ENCODE assay signal across 11 cellular contexts in the genomic region with DNA sequence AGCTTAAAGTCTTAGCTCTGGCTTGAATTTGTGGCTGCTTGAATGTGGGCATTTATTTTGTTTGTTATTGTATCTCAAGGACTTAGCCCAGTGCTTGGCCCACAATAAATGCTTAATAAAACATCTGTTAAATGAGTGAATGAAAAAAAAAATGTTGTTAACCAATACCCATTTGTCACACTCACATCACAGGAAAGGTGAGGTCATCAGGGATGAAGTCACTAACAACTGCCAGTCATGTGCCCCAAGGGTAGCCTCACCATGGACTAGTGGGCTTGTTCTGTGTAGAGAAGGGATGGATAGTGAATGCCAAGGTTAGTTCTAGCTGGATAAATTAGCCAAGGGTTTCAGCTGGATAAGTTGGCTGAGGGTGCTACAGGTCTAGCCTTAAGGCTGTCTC. TPM values are rescaled to one million over a fixed set of nuclear protein-coding genes. Genes with fewer than 3 reads are reported as not detected.
DNase-seq lines count a peak whose midpoint lies in the region; ATAC-seq, FAIRE-seq and TF ChIP-seq lines count a peak whose summit lies in the region.
"Had no signal": no experiment of that assay in that cellular context is flagged by ENCODE, and none has a peak within 500 bp of the region (broad histone marks: within the 10 kb centered on the region; RNA-seq: fewer than 3 reads in every experiment).

No MANE protein-coding gene starts in this region.

- ATAC-seq in HG02938 (IDR thresholded peaks at IDR 0.05; ENCODE audit: unreplicated experiment): no peak
- no peak for ATAC-seq in pancreas

- no peaks in the 10 kb centered on the region for H3K9me3 Mint-ChIP-seq in activated naive CD4-positive, alpha-beta T cell treated with anti-CD3 and anti-CD28 coated beads for 36 hours
- H3K9me3 Mint-ChIP-seq: H9 had no signal

- intact Hi-C loops in activated naive CD4-positive, alpha-beta T cell treated with anti-CD3 and anti-CD28 coated beads for 36 hours (cut with micrococcal nuclease): loop anchor here (2.0 kb wide), 1 partner anchor 51 kb away; the partner anchor contains the start of gene ZNF513
- intact Hi-C loops in pancreas (cut with DNase I): no loop called here

- no peak for TF ChIP-seq RAD21 in Ishikawa (IDR thresholded peaks at IDR 0.05; ENCODE audit: low read depth)

- no peak overlapping the region for H3K9ac ChIP-seq in keratinocyte (ENCODE audit: control insufficient read depth, extremely low read depth, insufficient read depth, low read length)

- H3K4me2 ChIP-seq in keratinocyte (ENCODE audit: control insufficient read depth, extremely low read depth, insufficient read depth, low read depth, low read length): peak overlapping the region; percentile 36

- peaks cover 23 to 24% of the 10 kb centered on the region in 2 experiments for H3K36me3 ChIP-seq in keratinocyte (ENCODE audit: control insufficient read depth in 2 of 2, extremely low read depth in 1 of 2, insufficient read depth in 2 of 2, low read length in 2 of 2)
- H3K36me3 ChIP-seq in pancreas: peaks cover 10 to 34% (median 29%) of the 10 kb centered on the region in 3 donors

- H3K4me1 Mint-ChIP-seq in activated naive CD4-positive, alpha-beta T cell treated with anti-CD3 and anti-CD28 coated beads for 36 hours (ENCODE audit: low read depth): peaks cover 31% of the 10 kb centered on the region

- dilution Hi-C loops in keratinocyte (cut with MboI; ENCODE audit: extremely low pct_ligation_motif_present, low sequenced_read_pairs): no loop called here

- H3K27me3 ChIP-seq in keratinocyte (ENCODE audit: control insufficient read depth, extremely low read depth, insufficient read depth, low read length) (no peaks in the 10 kb centered on the region), pancreas (no peaks in the 10 kb centered on the region)

- H3K4me3 ChIP-seq in keratinocyte (ENCODE audit: control insufficient read depth in 2 of 3, extremely low read depth in 1 of 3, insufficient read depth in 2 of 3, low read depth in 1 of 3, low read length in 3 of 3) (no peak overlapping the region), pancreas (no peak overlapping the region)

- peaks cover 25% of the 10 kb centered on the region for H3K4me1 ChIP-seq in keratinocyte (ENCODE audit: control insufficient read depth, extremely low read depth, insufficient read depth, low read length)
- peaks cover 15 to 19% (median 17%) of the 10 kb centered on the region in 3 donors for H3K4me1 ChIP-seq in pancreas

- peaks cover 7% of the 10 kb centered on the region for H4K20me1 ChIP-seq in keratinocyte (ENCODE audit: control insufficient read depth, extremely low read depth, insufficient read depth, low read length)

- H2AFZ ChIP-seq in keratinocyte (ENCODE audit: control insufficient read depth, low read length): no peak overlapping the region

- DNase-seq in AG20443 (ENCODE audit: low spot score) (peak; percentile 37), keratinocyte (ENCODE audit: low read depth, low spot score) (no peak), pancreas (no peak), HPDE6-E6E7 (ENCODE audit: extremely low spot score) (no peak), NCI-H1417 (lab: John Stamatoyannopoulos, UW) (no peak)
- DNase-seq in activated naive CD4-positive, alpha-beta T cell treated with anti-CD3 and anti-CD28 coated beads for 36 hours: peak; percentile 63
- DNase-seq: H9, NCI-H1417 treated with DMSO at 0.1 percent for 48 hours had no signal

- CTCF ChIA-PET in activated naive CD4-positive, alpha-beta T cell treated with anti-CD3 and anti-CD28 coated beads for 36 hours (lab: Charles Lee): interaction anchor here (1.1 to 4.2 kb wide), 9 partner anchors 10 to 251 kb away, joined by 4 to 35 read pairs (median 8); partner anchors contain the start of genes EIF2B4, PPM1G, SNX17 and ZNF513

- H3K9me3 ChIP-seq in keratinocyte (ENCODE audit: control insufficient read depth, low read depth, low read length) (no peaks in the 10 kb centered on the region), pancreas (no peaks in the 10 kb centered on the region)

- H3K9me1 ChIP-seq in keratinocyte (ENCODE audit: control insufficient read depth, extremely low read depth, insufficient read depth, low read length): no peaks in the 10 kb centered on the region

- no peak for TF ChIP-seq EP300 in Ishikawa (IDR thresholded peaks at IDR 0.05; ENCODE audit: borderline replicate concordance)

- peaks cover 41% of the 10 kb centered on the region for H3K79me2 ChIP-seq in keratinocyte (ENCODE audit: control insufficient read depth, insufficient read depth, low read length)

- peak overlapping the region; percentile 47 for H3K27ac ChIP-seq in keratinocyte (ENCODE audit: control insufficient read depth, insufficient read depth, low read length)
- H3K27ac ChIP-seq in pancreas: no peak overlapping the region

- FAIRE-seq in keratinocyte (lab: Jason Lieb, UNC): no peak
- no peak for FAIRE-seq in pancreas (lab: Jason Lieb, UNC)

- H3K4me3 Mint-ChIP-seq in activated naive CD4-positive, alpha-beta T cell treated with anti-CD3 and anti-CD28 coated beads for 36 hours: peak overlapping the region; percentile 44
- H3K4me3 Mint-ChIP-seq: H9 had no signal

- peak overlapping the region; percentile 93 for H3K27ac Mint-ChIP-seq in activated naive CD4-positive, alpha-beta T cell treated with anti-CD3 and anti-CD28 coated beads for 36 hours
- H3K27ac Mint-ChIP-seq: H9 had no signal

- no peak for TF ChIP-seq CTCF in keratinocyte (optimal IDR thresholded peaks at IDR 0.05 in 1 of 3, IDR thresholded peaks at IDR 0.05 in 1 of 3, conservative IDR thresholded peaks at IDR 0.05 in 1 of 3; ENCODE audit: extremely low read depth in 1 of 3, insufficient read depth in 2 of 3, low read length in 3 of 3)
- no peak for TF ChIP-seq CTCF in pancreas (IDR thresholded peaks at IDR 0.05)

- H3K36me3 Mint-ChIP-seq in activated naive CD4-positive, alpha-beta T cell treated with anti-CD3 and anti-CD28 coated beads for 36 hours (ENCODE audit: low read depth): peaks cover 17% of the 10 kb centered on the region

- H3K27me3 Mint-ChIP-seq in activated naive CD4-positive, alpha-beta T cell treated with anti-CD3 and anti-CD28 coated beads for 36 hours (ENCODE audit: low read depth): no peaks in the 10 kb centered on the region

RNA-seq across cellular contexts. Expression of gene NRBP1, which starts 3.0 kb away (rescaled TPM):
- 10 to 100 TPM; 60.0 to 63.3 TPM for total RNA-seq in activated naive CD4-positive, alpha-beta T cell treated with anti-CD3 and anti-CD28 coated beads for 36 hours
- 144 to 157 TPM (median 148 TPM) in 3 replicates for polyA plus RNA-seq in keratinocyte
- 214 TPM for polyA plus RNA-seq in keratinocyte (2011; ENCODE audit: low read depth)
- 119 and 140 TPM in 2 replicates for polyA plus RNA-seq in keratinocyte (2011; cell fraction: cytosol; rRNA removed)
- polyA plus RNA-seq in keratinocyte (2011; cell fraction: nucleus; rRNA removed): 107 and 113 TPM in 2 replicates
- polyA plus RNA-seq in keratinocyte (2012; ENCODE audit: low replicate concordance): 89.9 and 92.1 TPM in 2 replicates
- 138 to 176 TPM (median 147 TPM) in 3 replicates for polyA minus RNA-seq in keratinocyte
- 83.1 TPM for polyA minus RNA-seq in keratinocyte (2011; cell fraction: cytosol; rRNA and poly(A)+ RNA removed)
- 39.9 and 63.2 TPM in 2 replicates for polyA minus RNA-seq in keratinocyte (2011; cell fraction: nucleus; rRNA and poly(A)+ RNA removed)
- total RNA-seq in pancreas: 10 to 100 TPM; 33.5 to 49.5 (median 38.0) TPM
- polyA plus RNA-seq in pancreas: 10 to 100 TPM; 32.5 to 60.7 TPM

RNA-seq across cellular contexts. Expression of gene KRTCAP3, which starts 10.8 kb away (rescaled TPM):
- total RNA-seq in activated naive CD4-positive, alpha-beta T cell treated with anti-CD3 and anti-CD28 coated beads for 36 hours: 1 to 10 TPM; 5.0 to 6.7 TPM
- 8.6 to 22.9 TPM (median 14.7 TPM) in 3 replicates for polyA plus RNA-seq in keratinocyte
- polyA plus RNA-seq in keratinocyte (2011; ENCODE audit: low read depth): 5.3 TPM
- 9.6 and 16.4 TPM in 2 replicates for polyA plus RNA-seq in keratinocyte (2011; cell fraction: cytosol; rRNA removed)
- polyA plus RNA-seq in keratinocyte (2011; cell fraction: nucleus; rRNA removed): 13.2 and 15.4 TPM in 2 replicates
- 14.8 and 29.9 TPM in 2 replicates for polyA plus RNA-seq in keratinocyte (2012; ENCODE audit: low replicate concordance)
- polyA minus RNA-seq in keratinocyte: 4.7 to 13.2 TPM (median 7.1 TPM) in 3 replicates
- polyA minus RNA-seq in keratinocyte (2011; cell fraction: cytosol; rRNA and poly(A)+ RNA removed): 6.1 TPM
- polyA minus RNA-seq in keratinocyte (2011; cell fraction: nucleus; rRNA and poly(A)+ RNA removed): 2.4 and 3.1 TPM in 2 replicates
- total RNA-seq in pancreas: 10 to 100 TPM; 21.6 to 36.5 (median 26.6) TPM
- 10 to 100 TPM; 29.5 to 33.0 TPM for polyA plus RNA-seq in pancreas
- total RNA-seq: skeletal muscle tissue had no signal

RNA-seq across cellular contexts. Expression of gene PPM1G, which starts 22.0 kb away (rescaled TPM):
- 100 to 1,000 TPM in 1 of 2 experiments, 10 to 100 TPM in 1; 92.3 to 101 TPM for total RNA-seq in activated naive CD4-positive, alpha-beta T cell treated with anti-CD3 and anti-CD28 coated beads for 36 hours
- 31.8 to 86.8 TPM (median 55.5 TPM) in 3 replicates for polyA plus RNA-seq in keratinocyte
- 54.9 TPM for polyA plus RNA-seq in keratinocyte (2011; ENCODE audit: low read depth)
- 44.3 and 56.2 TPM in 2 replicates for polyA plus RNA-seq in keratinocyte (2011; cell fraction: cytosol; rRNA removed)
- polyA plus RNA-seq in keratinocyte (2011; cell fraction: nucleus; rRNA removed): 50.1 and 50.4 TPM in 2 replicates
- 56.2 and 101 TPM in 2 replicates for polyA plus RNA-seq in keratinocyte (2012; ENCODE audit: low replicate concordance)
- polyA minus RNA-seq in keratinocyte: 36.7 to 58.7 TPM (median 46.5 TPM) in 3 replicates
- polyA minus RNA-seq in keratinocyte (2011; cell fraction: cytosol; rRNA and poly(A)+ RNA removed): 52.4 TPM
- 16.7 and 24.4 TPM in 2 replicates for polyA minus RNA-seq in keratinocyte (2011; cell fraction: nucleus; rRNA and poly(A)+ RNA removed)
- 10 to 100 TPM; 23.6 to 37.8 (median 28.7) TPM for total RNA-seq in pancreas
- 10 to 100 TPM; 28.6 to 31.8 TPM for polyA plus RNA-seq in pancreas

RNA-seq across cellular contexts. Expression of gene ZNF513, which starts 50.9 kb away (rescaled TPM):
- 1 to 10 TPM; 4.9 to 5.2 TPM for total RNA-seq in activated naive CD4-positive, alpha-beta T cell treated with anti-CD3 and anti-CD28 coated beads for 36 hours
- 8.8 to 14.3 TPM (median 8.9 TPM) in 3 replicates for polyA plus RNA-seq in keratinocyte
- 4.3 TPM for polyA plus RNA-seq in keratinocyte (2011; ENCODE audit: low read depth)
- 3.5 and 8.7 TPM in 2 replicates for polyA plus RNA-seq in keratinocyte (2011; cell fraction: cytosol; rRNA removed)
- 24.3 and 30.8 TPM in 2 replicates for polyA plus RNA-seq in keratinocyte (2011; cell fraction: nucleus; rRNA removed)
- 8.9 and 9.5 TPM in 2 replicates for polyA plus RNA-seq in keratinocyte (2012; ENCODE audit: low replicate concordance)
- 3.8 to 11.4 TPM (median 4.2 TPM) in 3 replicates for polyA minus RNA-seq in keratinocyte
- 12.9 TPM for polyA minus RNA-seq in keratinocyte (2011; cell fraction: cytosol; rRNA and poly(A)+ RNA removed)
- 5.7 and 6.2 TPM in 2 replicates for polyA minus RNA-seq in keratinocyte (2011; cell fraction: nucleus; rRNA and poly(A)+ RNA removed)
- 10 to 100 TPM in 1 of 6 donors, 1 to 10 TPM in 5; 3.7 to 10.4 (median 7.6) TPM for total RNA-seq in pancreas
- polyA plus RNA-seq in pancreas: 10 to 100 TPM; 30.1 to 34.4 TPM

RNA-seq across cellular contexts. Expression of gene IFT172, which starts 58.1 kb away (rescaled TPM):
- total RNA-seq in activated naive CD4-positive, alpha-beta T cell treated with anti-CD3 and anti-CD28 coated beads for 36 hours: 10 to 100 TPM in 1 of 2 experiments, 1 to 10 TPM in 1; 9.2 to 12.7 TPM
- polyA plus RNA-seq in keratinocyte: 10.4 to 14.4 TPM (median 12.7 TPM) in 3 replicates
- polyA plus RNA-seq in keratinocyte (2011; ENCODE audit: low read depth): 6.2 TPM
- polyA plus RNA-seq in keratinocyte (2011; cell fraction: cytosol; rRNA removed): 10.5 and 10.7 TPM in 2 replicates
- polyA plus RNA-seq in keratinocyte (2011; cell fraction: nucleus; rRNA removed): 19.9 and 26.7 TPM in 2 replicates
- polyA plus RNA-seq in keratinocyte (2012; ENCODE audit: low replicate concordance): 6.9 and 11.3 TPM in 2 replicates
- 17.2 to 31.3 TPM (median 26.3 TPM) in 3 replicates for polyA minus RNA-seq in keratinocyte
- 3.3 TPM for polyA minus RNA-seq in keratinocyte (2011; cell fraction: cytosol; rRNA and poly(A)+ RNA removed)
- 6.9 and 14.8 TPM in 2 replicates for polyA minus RNA-seq in keratinocyte (2011; cell fraction: nucleus; rRNA and poly(A)+ RNA removed)
- 10 to 100 TPM; 10.1 to 28.2 (median 14.7) TPM for total RNA-seq in pancreas
- 10 to 100 TPM; 35.1 to 56.2 TPM for polyA plus RNA-seq in pancreas

Comparison
In these comparisons a context has a peak if more than half of its experiments do, and no peak if none do; other contexts are left out.
1. DNase-seq: peak in AG20443 (single experiment) and activated naive CD4-positive, alpha-beta T cell treated with anti-CD3 and anti-CD28 coated beads for 36 hours (single experiment); none in keratinocyte (single experiment), pancreas (0 of 6), HPDE6-E6E7 (single experiment) and NCI-H1417 (0 of 3).